In genomic region chr4:74431113-74431826, GRCh38 we compare ENCODE assay signal across 11 cellular contexts. TPM values are rescaled to one million over a fixed set of nuclear protein-coding genes. Genes with fewer than 3 reads are reported as not detected.
A peak's percentile ranks its signal among the peaks of the same experiment; 100 is the strongest.
DNase-seq lines count a peak whose midpoint lies in the region; ATAC-seq and TF ChIP-seq lines count a peak whose summit lies in the region.
"Had no signal": no experiment of that assay in that cellular context is flagged by ENCODE, and none has a peak within 500 bp of the region (broad histone marks: within the 10 kb centered on the region; RNA-seq: fewer than 3 reads in every experiment).

No MANE protein-coding gene starts in this region.

- WGBS in heart right ventricle, 2 donors = 70 to 73% methylated on average over 11 of the region's 11 CpGs

- H3K36me3 ChIP-seq in heart right ventricle = no peaks in the 10 kb centered on the region
- H3K36me3 ChIP-seq: adrenal gland had no signal

- intact Hi-C loops in heart right ventricle (cut with DNase I) = no loop called here

- H3K9me3 Mint-ChIP-seq in activated naive CD8-positive, alpha-beta T cell treated with anti-CD3 and anti-CD28 coated beads for 36 hours = no peaks in the 10 kb centered on the region
- no peaks in the 10 kb centered on the region for H3K9me3 Mint-ChIP-seq in type B pancreatic cell

- peaks cover 2% of the 10 kb centered on the region for H3K4me1 Mint-ChIP-seq in activated naive CD8-positive, alpha-beta T cell treated with anti-CD3 and anti-CD28 coated beads for 36 hours
- no peaks in the 10 kb centered on the region for H3K4me1 Mint-ChIP-seq in type B pancreatic cell (ENCODE audit: unreplicated experiment)

- peak overlapping the region in 1 of 10 donors; percentile 20 for H3K27ac ChIP-seq in heart right ventricle

- peak; percentile 31 for DNase-seq in MV-4-11 (lab: John Stamatoyannopoulos, UW)
- DNase-seq in heart right ventricle = no peak
- DNase-seq in activated naive CD8-positive, alpha-beta T cell treated with anti-CD3 and anti-CD28 coated beads for 36 hours = no peak
- no peak for DNase-seq in activated CD4-positive, alpha-beta T cell treated with anti-CD3 and anti-CD28 coated beads for 48 hours
- no peak for DNase-seq in stimulated activated CD4-positive, alpha-beta T cell treated with anti-CD3 and anti-CD28 coated beads, Interleukin-4, amount 100 ng/mL, for 1 hour
- DNase-seq in type B pancreatic cell (ENCODE audit: extremely low spot score, unreplicated experiment) = no peak
- DNase-seq: activated CD4-positive, alpha-beta T cell treated with anti-CD3 and anti-CD28 coated beads for 1 hour; adrenal gland; NCI-H524 treated with DMSO at 0.1 percent for 48 hours had no signal

- H3K4me1 ChIP-seq in heart right ventricle = peaks cover 0 to 21% (median 0%) of the 10 kb centered on the region in 9 donors
- H3K4me1 ChIP-seq: adrenal gland had no signal

- ATAC-seq in GM18520 (IDR thresholded peaks at IDR 0.05; ENCODE audit: unreplicated experiment) (peak; percentile 68), HG02759 (IDR thresholded peaks at IDR 0.05; ENCODE audit: unreplicated experiment) (peak; percentile 85), heart right ventricle (peak in 6 of 8 donors; percentile 54 to 96 (median 80))

- H3K27me3 Mint-ChIP-seq in activated naive CD8-positive, alpha-beta T cell treated with anti-CD3 and anti-CD28 coated beads for 36 hours = no peaks in the 10 kb centered on the region
- no peaks in the 10 kb centered on the region for H3K27me3 Mint-ChIP-seq in type B pancreatic cell

- H3K27me3 ChIP-seq in heart right ventricle = no peaks in the 10 kb centered on the region
- H3K27me3 ChIP-seq: adrenal gland had no signal

- no peak for TF ChIP-seq CTCF in heart right ventricle (IDR thresholded peaks at IDR 0.05)
- TF ChIP-seq CTCF in type B pancreatic cell (conservative IDR thresholded peaks at IDR 0.05) = no peak

- no peak overlapping the region for H3K4me3 Mint-ChIP-seq in activated naive CD8-positive, alpha-beta T cell treated with anti-CD3 and anti-CD28 coated beads for 36 hours
- no peak overlapping the region for H3K4me3 Mint-ChIP-seq in type B pancreatic cell

- H3K4me3 ChIP-seq in heart right ventricle = no peak overlapping the region
- H3K4me3 ChIP-seq: adrenal gland had no signal

- H3K27ac Mint-ChIP-seq in activated naive CD8-positive, alpha-beta T cell treated with anti-CD3 and anti-CD28 coated beads for 36 hours = no peak overlapping the region
- H3K27ac Mint-ChIP-seq in type B pancreatic cell = no peak overlapping the region

- H3K9me3 ChIP-seq in heart right ventricle = no peaks in the 10 kb centered on the region
- H3K9me3 ChIP-seq: adrenal gland had no signal

- H3K36me3 Mint-ChIP-seq in activated naive CD8-positive, alpha-beta T cell treated with anti-CD3 and anti-CD28 coated beads for 36 hours = no peaks in the 10 kb centered on the region
- no peaks in the 10 kb centered on the region for H3K36me3 Mint-ChIP-seq in type B pancreatic cell

RNA-seq across cellular contexts. Expression of gene AREG, which starts 13.7 kb away (rescaled TPM):
- total RNA-seq in heart right ventricle (10 to 100 TPM in 3 of 10 donors, 1 to 10 TPM in 4, under 1 TPM in 1, not detected in 2; 0.77 to 17.7 (median 4.3) TPM), type B pancreatic cell (ENCODE audit: low replicate concordance) (17.1 and 58.0 TPM in 2 replicates)
- polyA plus RNA-seq in heart right ventricle = 10 to 100 TPM in 1 of 2 donors, 1 to 10 TPM in 1; 1.5 to 22.9 TPM
- total RNA-seq in activated naive CD8-positive, alpha-beta T cell treated with anti-CD3 and anti-CD28 coated beads for 36 hours = under 1 TPM in 1 of 2 experiments, not detected in 1; 0.28 TPM
